13 cellular contexts compared by ENCODE assay signal in the genomic region with DNA sequence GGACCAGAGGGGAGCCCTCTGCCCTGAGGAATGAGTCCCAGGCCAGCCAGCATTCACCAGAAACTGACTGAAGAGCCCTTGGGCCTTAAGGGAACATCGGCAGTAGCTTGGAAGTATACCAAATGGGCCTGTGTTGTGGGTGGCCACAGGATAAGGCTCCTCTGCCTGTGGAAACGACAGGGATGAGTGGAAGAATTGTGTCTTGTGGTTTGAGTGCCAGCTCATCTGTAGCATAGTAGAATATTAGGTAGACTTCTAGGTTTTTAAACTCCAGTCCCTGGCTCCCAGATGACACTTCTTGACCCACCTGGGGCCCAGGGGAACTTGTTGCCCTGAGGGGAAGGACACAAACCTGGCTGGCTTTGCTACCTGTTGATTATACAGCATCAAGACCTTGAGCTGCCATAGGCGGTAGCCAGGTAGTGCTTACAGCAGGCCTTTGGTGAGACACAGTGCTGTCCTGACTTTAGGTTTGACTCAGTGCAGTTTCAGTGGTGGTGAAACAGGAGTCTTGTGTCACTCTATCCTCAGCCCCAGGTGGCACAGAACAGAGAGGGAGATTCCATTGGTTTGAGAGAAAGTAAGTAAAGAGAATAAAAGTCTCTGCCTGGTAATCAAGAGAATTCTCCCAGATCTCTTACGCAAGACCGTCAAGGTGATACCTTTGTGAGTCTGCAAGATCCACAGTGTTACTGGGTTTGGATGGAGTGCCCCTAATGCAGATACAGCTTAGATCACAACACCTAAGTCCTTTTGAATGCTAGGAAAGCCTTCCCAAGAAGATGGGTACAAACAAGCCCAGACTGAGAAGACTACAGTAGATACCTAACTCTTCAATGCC. TPM values are rescaled to one million over a fixed set of nuclear protein-coding genes. Genes with fewer than 3 reads are reported as not detected.
DNase-seq lines count a peak whose midpoint lies in the region; ATAC-seq and TF ChIP-seq lines count a peak whose summit lies in the region.
"Had no signal": no experiment of that assay in that cellular context is flagged by ENCODE, and none has a peak within 500 bp of the region (broad histone marks: within the 10 kb centered on the region; RNA-seq: fewer than 3 reads in every experiment).

No MANE protein-coding gene starts in this region.

- no peaks in the 10 kb centered on the region for H3K27me3 Mint-ChIP-seq in MCF 10A (ENCODE audit: insufficient read depth, unreplicated experiment)
- H3K27me3 Mint-ChIP-seq: stimulated activated naive CD8-positive, alpha-beta T cell treated with anti-CD3 and anti-CD28 coated beads, Interleukin-15, Interleukin-2, amounts not matched to agents 100 ng/mL and 50 ng/mL, for 24 hours had no signal

- no peaks in the 10 kb centered on the region for H4K20me1 ChIP-seq in mammary epithelial cell (ENCODE audit: insufficient read depth, low read length)

- dilution Hi-C loops in mammary epithelial cell (cut with HindIII; ENCODE audit: low sequenced_read_pairs): no loop called here

- in situ Hi-C loops in mammary epithelial cell (cut with MboI; ENCODE audit: low sequenced_read_pairs in 2 of 2): no loop called here

- H3K4me3 ChIP-seq in mammary epithelial cell (replicated peaks in 1 of 3; ENCODE audit: insufficient read depth in 1 of 3, low read depth in 2 of 3, low read length in 3 of 3) (no peak overlapping the region), colonic mucosa (no peak overlapping the region), foreskin fibroblast (ENCODE audit: low read depth in 1 of 2, low read length in 2 of 2) (no peak overlapping the region)
- H3K4me3 ChIP-seq: breast epithelium had no signal

- ATAC-seq in GM21515 (IDR thresholded peaks at IDR 0.05; ENCODE audit: unreplicated experiment): peak; percentile 65
- ATAC-seq in HG03103 (IDR thresholded peaks at IDR 0.05; ENCODE audit: low read depth, unreplicated experiment): peak; percentile 84
- ATAC-seq: esophagus mucosa had no signal

- H3K4me1 ChIP-seq in mammary epithelial cell (ENCODE audit: insufficient read depth, low read length): peaks cover 3% of the 10 kb centered on the region
- no peaks in the 10 kb centered on the region for H3K4me1 ChIP-seq in colonic mucosa
- H3K4me1 ChIP-seq: breast epithelium had no signal

- H3K9ac ChIP-seq in mammary epithelial cell (ENCODE audit: insufficient read depth, low read length) (no peak overlapping the region), colonic mucosa (ENCODE audit: low read depth in 2 of 2, low read length in 2 of 2) (no peak overlapping the region)

- H3K9me3 ChIP-seq in mammary epithelial cell (replicated peaks; ENCODE audit: insufficient read depth, low read length) (no peaks in the 10 kb centered on the region), colonic mucosa (no peaks in the 10 kb centered on the region)
- H3K9me3 ChIP-seq: breast epithelium had no signal

- CTCF ChIA-PET in mammary epithelial cell (lab: Charles Lee; ENCODE audit: low non-redundant PET): no interaction called here
- CTCF ChIA-PET in MCF 10A (lab: Yijun Ruan, JAX): interaction anchor here (0.6 kb wide), 2 partner anchors 148 to 789 kb away, joined by 3 to 4 read pairs; no protein-coding TSS in a partner anchor

- H3K36me3 Mint-ChIP-seq in MCF 10A (ENCODE audit: insufficient read depth, unreplicated experiment): no peaks in the 10 kb centered on the region

- no peak overlapping the region for H3K4me3 Mint-ChIP-seq in MCF 10A (ENCODE audit: unreplicated experiment)
- H3K4me3 Mint-ChIP-seq: stimulated activated naive CD8-positive, alpha-beta T cell treated with anti-CD3 and anti-CD28 coated beads, Interleukin-15, Interleukin-2, amounts not matched to agents 100 ng/mL and 50 ng/mL, for 24 hours had no signal

- peaks cover 48% of the 10 kb centered on the region for H3K79me2 ChIP-seq in mammary epithelial cell (ENCODE audit: insufficient read depth, low read length)

- H3K36me3 ChIP-seq in mammary epithelial cell (ENCODE audit: insufficient read depth, low read length): no peaks in the 10 kb centered on the region
- H3K36me3 ChIP-seq in colonic mucosa: no peaks in the 10 kb centered on the region
- H3K36me3 ChIP-seq: breast epithelium had no signal

- H3K27ac ChIP-seq in mammary epithelial cell (ENCODE audit: insufficient read depth, low read depth, low read length) (no peak overlapping the region), colonic mucosa (no peak overlapping the region)
- H3K27ac ChIP-seq: breast epithelium had no signal

- BruUV-seq in mammary epithelial cell (replicated peaks; lab: Mats Ljungman, UMichigan) (no TSS peak), MCF 10A (replicated peaks; lab: Mats Ljungman, UMichigan) (no TSS peak)

- H3K27ac Mint-ChIP-seq in MCF 10A (ENCODE audit: low read depth, unreplicated experiment): no peak overlapping the region
- H3K27ac Mint-ChIP-seq: stimulated activated naive CD8-positive, alpha-beta T cell treated with anti-CD3 and anti-CD28 coated beads, Interleukin-15, Interleukin-2, amounts not matched to agents 100 ng/mL and 50 ng/mL, for 24 hours had no signal

- intact Hi-C loops in mammary epithelial cell (cut with micrococcal nuclease) (loop anchor here (5.0 to 10.0 kb wide), 2 partner anchors 52 to 235 kb away; partner anchors contain the start of gene RABGAP1L), MCF 10A (cut with micrococcal nuclease) (no loop called here), colonic mucosa (cut with DNase I) (loop anchor here (10.0 kb wide), 3 partner anchors 115 to 1465 kb away; no protein-coding TSS in a partner anchor)

- H3K4me1 Mint-ChIP-seq in MCF 10A (ENCODE audit: insufficient read depth, unreplicated experiment): no peaks in the 10 kb centered on the region

- no peak for TF ChIP-seq CTCF in mammary epithelial cell (conservative IDR thresholded peaks at IDR 0.05 in 1 of 2, IDR thresholded peaks at IDR 0.05 in 1 of 2; ENCODE audit: extremely low read depth in 1 of 2, insufficient read depth in 1 of 2, low read depth in 1 of 2, low read length in 2 of 2)
- no peak for TF ChIP-seq CTCF in MCF 10A (IDR thresholded peaks at IDR 0.05; ENCODE audit: unreplicated experiment)
- no peak for TF ChIP-seq CTCF in colonic mucosa (IDR thresholded peaks at IDR 0.05)
- TF ChIP-seq CTCF in foreskin fibroblast (IDR thresholded peaks at IDR 0.05; ENCODE audit: low read depth, low read length): no peak

- H3K27me3 ChIP-seq in mammary epithelial cell (ENCODE audit: insufficient read depth, low read length) (no peaks in the 10 kb centered on the region), colonic mucosa (no peaks in the 10 kb centered on the region)
- H3K27me3 ChIP-seq: breast epithelium had no signal

- H3K9me3 Mint-ChIP-seq in MCF 10A (ENCODE audit: unreplicated experiment): no peaks in the 10 kb centered on the region

- no peak overlapping the region for H2AFZ ChIP-seq in mammary epithelial cell (ENCODE audit: low read depth, low read length)

- POLR2A ChIA-PET in MCF 10A (lab: Yijun Ruan, JAX): interaction anchor here (0.6 to 0.7 kb wide), 2 partner anchors 8 to 11 kb away, joined by 3 read pairs; no protein-coding TSS in a partner anchor

- 63% methylated on average over 5 of the region's 5 CpGs for WGBS in mammary epithelial cell (ENCODE audit: low coverage, missing lambda C conversion rate)

- H3K4me2 ChIP-seq in mammary epithelial cell (ENCODE audit: insufficient read depth, low read depth, low read length): no peak overlapping the region

- peak; percentile 35 for DNase-seq in mammary epithelial cell
- DNase-seq in MCF 10A (ENCODE audit: unreplicated experiment): no peak
- peak; percentile 34 for DNase-seq in stimulated activated CD8-positive, alpha-beta memory T cell treated with anti-CD3 and anti-CD28 coated beads, Interleukin-4, amount 100 ng/mL, for 48 hours
- DNase-seq in colonic mucosa: no peak
- DNase-seq in foreskin fibroblast: no peak
- DNase-seq in DMS79 (lab: John Stamatoyannopoulos, UW): no peak
- DNase-seq: NK-92 treated with Interleukin-12 subunit alpha and Interleukin-12 subunit beta, amount 100 ng/mL, for 24 hours; small intestine had no signal

RNA-seq across cellular contexts. Expression of gene RABGAP1L, which starts 50.2 kb away (rescaled TPM):
- total RNA-seq in mammary epithelial cell (10 to 100 TPM; 31.9 to 47.5 TPM), MCF 10A (2022) (18.2 and 19.0 TPM in 2 replicates), colonic mucosa (10 to 100 TPM; 50.3 to 87.0 TPM)
- polyA plus RNA-seq in mammary epithelial cell: 12.3 TPM
- 19.9 TPM for polyA minus RNA-seq in mammary epithelial cell

Comparison
In these comparisons a context has a peak if more than half of its experiments do, and no peak if none do; other contexts are left out.
1. DNase-seq: peak in mammary epithelial cell (single experiment) and stimulated activated CD8-positive, alpha-beta memory T cell treated with anti-CD3 and anti-CD28 coated beads, Interleukin-4, amount 100 ng/mL, for 48 hours (single experiment); none in MCF 10A (single experiment), colonic mucosa (single experiment), foreskin fibroblast (0 of 2) and DMS79 (single experiment).